15 cellular contexts compared by ENCODE assay signal in genomic region chr10:21398549-21399345, GRCh38.
A peak's percentile ranks its signal among the peaks of the same experiment; 100 is the strongest.
DNase-seq lines count a peak whose midpoint lies in the region; ATAC-seq, FAIRE-seq and TF ChIP-seq lines count a peak whose summit lies in the region.
"Had no signal": no experiment of that assay in that cellular context is flagged by ENCODE, and none has a peak within 500 bp of the region (broad histone marks: within the 10 kb centered on the region; RNA-seq: fewer than 3 reads in every experiment).

No MANE protein-coding gene starts in this region.

- no peak overlapping the region for H3K4me3 Mint-ChIP-seq in astrocyte (ENCODE audit: unreplicated experiment)
- H3K4me3 Mint-ChIP-seq: natural killer cell treated with Interleukin-12 subunit alpha and Interleukin-12 subunit beta and Interleukin-15 and Interleukin-18, amount 100 ng/mL, for 72 hours; stimulated activated naive B cell treated with anti-CD40 and anti-IgM and Interleukin-4, amounts not matched to agents 10 μg/mL and 1 μg/mL and 100 μg/mL, for 72 hours; T-helper 1 cell treated with Interleukin-12 subunit alpha and Interleukin-12 subunit beta and Interleukin-4 antibody, amounts not matched to agents 30 μg/mL and 1 μg/mL, for 36 hours had no signal

- H3K4me2 ChIP-seq in astrocyte (ENCODE audit: low read length), result peak overlapping the region; percentile 72

- no peaks in the 10 kb centered on the region for H3K36me3 ChIP-seq in astrocyte (ENCODE audit: insufficient read depth, low read length)
- no peaks in the 10 kb centered on the region for H3K36me3 ChIP-seq in small intestine (ENCODE audit: control insufficient read depth in 2 of 2, insufficient read depth in 2 of 2, low read length in 2 of 2)

- H3K9me3 ChIP-seq in astrocyte (ENCODE audit: insufficient read depth, low read depth, low read length) (no peaks in the 10 kb centered on the region), small intestine (ENCODE audit: control insufficient read depth, low read depth) (no peaks in the 10 kb centered on the region)

- H3K27me3 ChIP-seq in astrocyte (ENCODE audit: insufficient read depth, low read length) (no peaks in the 10 kb centered on the region), small intestine (ENCODE audit: control insufficient read depth in 2 of 2, insufficient read depth in 2 of 2, low read length in 2 of 2) (no peaks in the 10 kb centered on the region)

- DNase-seq in AG08396 (ENCODE audit: low spot score) (peak; percentile 41), HT1080 (ENCODE audit: low read depth) (peak; percentile 83), astrocyte (ENCODE audit: low read depth) (peak; percentile 74), left kidney (ENCODE audit: low read depth, low spot score) (peak; percentile 46), mesenteric fat pad (ENCODE audit: low spot score) (no peak), small intestine (no peak)
- no peak for DNase-seq in activated CD8-positive, alpha-beta memory T cell treated with anti-CD3 and anti-CD28 coated beads, Interleukin-2, amount 50 U/mL, for 4 hours
- DNase-seq: activated naive CD4-positive, alpha-beta T cell treated with anti-CD3 and anti-CD28 coated beads, Interleukin-2, amount 50 U/mL, for 16 hours; effector CD8-positive, alpha-beta T cell; stimulated activated naive B cell treated with anti-CD40 and anti-IgM and Interleukin-4, amounts not matched to agents 10 μg/mL and 1 μg/mL and 100 μg/mL, for 72 hours had no signal

- H3K4me1 ChIP-seq in astrocyte (ENCODE audit: insufficient read depth, low read length), result peaks cover 32% of the 10 kb centered on the region
- H3K4me1 ChIP-seq in small intestine (ENCODE audit: control insufficient read depth in 2 of 2, insufficient read depth in 1 of 2, low read depth in 1 of 2, low read length in 1 of 2), result no peaks in the 10 kb centered on the region

- peaks cover 2% of the 10 kb centered on the region for H3K9me3 Mint-ChIP-seq in astrocyte (ENCODE audit: unreplicated experiment)

- H3K27ac ChIP-seq in astrocyte (ENCODE audit: low read depth, low read length), result peak overlapping the region; percentile 73
- no peak overlapping the region for H3K27ac ChIP-seq in small intestine (ENCODE audit: low read depth in 1 of 2, low read length in 1 of 2)
- H3K27ac ChIP-seq: C4-2B had no signal

- FAIRE-seq in astrocyte (lab: Jason Lieb, UNC) (peak; percentile 26), small intestine (lab: Jason Lieb, UNC) (no peak)
- FAIRE-seq: H1 had no signal

- peaks cover 26% of the 10 kb centered on the region for H3K4me1 Mint-ChIP-seq in astrocyte (ENCODE audit: low read depth, unreplicated experiment)

- no peak for TF ChIP-seq CTCF in astrocyte (IDR thresholded peaks at IDR 0.05; ENCODE audit: insufficient read depth, low read depth, low read length)

- H3K27me3 Mint-ChIP-seq in astrocyte (ENCODE audit: low read depth, unreplicated experiment), result no peaks in the 10 kb centered on the region

- no peaks in the 10 kb centered on the region for H3K79me2 ChIP-seq in astrocyte (ENCODE audit: insufficient read depth, low read length)

- H3K36me3 Mint-ChIP-seq in astrocyte (ENCODE audit: low read depth, unreplicated experiment), result no peaks in the 10 kb centered on the region
- H3K36me3 Mint-ChIP-seq: natural killer cell treated with Interleukin-12 subunit alpha and Interleukin-12 subunit beta and Interleukin-15 and Interleukin-18, amount 100 ng/mL, for 72 hours; stimulated activated naive B cell treated with anti-CD40 and anti-IgM and Interleukin-4, amounts not matched to agents 10 μg/mL and 1 μg/mL and 100 μg/mL, for 72 hours had no signal

- peak overlapping the region; percentile 97 for H3K27ac Mint-ChIP-seq in astrocyte (ENCODE audit: unreplicated experiment)
- H3K27ac Mint-ChIP-seq: natural killer cell treated with Interleukin-12 subunit alpha and Interleukin-12 subunit beta and Interleukin-15 and Interleukin-18, amount 100 ng/mL, for 72 hours; stimulated activated naive B cell treated with anti-CD40 and anti-IgM and Interleukin-4, amounts not matched to agents 10 μg/mL and 1 μg/mL and 100 μg/mL, for 72 hours; T-helper 1 cell treated with Interleukin-12 subunit alpha and Interleukin-12 subunit beta and Interleukin-4 antibody, amounts not matched to agents 30 μg/mL and 1 μg/mL, for 36 hours had no signal

- H3K9ac ChIP-seq in astrocyte (ENCODE audit: low read length), result peak overlapping the region; percentile 65

- H3K4me3 ChIP-seq in astrocyte (ENCODE audit: insufficient read depth, low read depth, low read length) (peak overlapping the region; percentile 24), small intestine (ENCODE audit: low read depth in 1 of 2, low read length in 2 of 2) (no peak overlapping the region)

- no peak overlapping the region for H2AFZ ChIP-seq in astrocyte (ENCODE audit: low read depth, low read length)

- 47 to 60% (median 48%) methylated on average over 2 of the region's 2 CpGs for WGBS in small intestine, 3 donors

- H4K20me1 ChIP-seq in astrocyte (ENCODE audit: insufficient read depth, low read length), result no peaks in the 10 kb centered on the region

- no peak for ATAC-seq in GM18517 (IDR thresholded peaks at IDR 0.05; ENCODE audit: unreplicated experiment)
- ATAC-seq: natural killer cell treated with Interleukin-12 subunit alpha and Interleukin-12 subunit beta and Interleukin-15 and Interleukin-18, amount 100 ng/mL, for 72 hours; stimulated activated naive B cell treated with anti-CD40 and anti-IgM and Interleukin-4, amounts not matched to agents 10 μg/mL and 1 μg/mL and 100 μg/mL, for 72 hours had no signal

Comparison
In these comparisons a context has a peak if more than half of its experiments do, and no peak if none do; other contexts are left out.
1. DNase-seq: peak in AG08396 (single experiment), HT1080 (single experiment), astrocyte (single experiment) and left kidney (single experiment); none in activated CD8-positive, alpha-beta memory T cell treated with anti-CD3 and anti-CD28 coated beads, Interleukin-2, amount 50 U/mL, for 4 hours (single experiment), mesenteric fat pad (single experiment) and small intestine (single experiment).